ENCODE assay signal across 20 cellular contexts in genomic region chr3:24372559-24373197, GRCh38.
"Had no signal": no experiment of that assay in that cellular context is flagged by ENCODE, and none has a peak within 500 bp of the region (broad histone marks: within the 10 kb centered on the region; RNA-seq: fewer than 3 reads in every experiment).

No MANE protein-coding gene starts in this region.

- H3K27ac ChIP-seq: ovary, thyroid gland had no signal

- H3K27me3 Mint-ChIP-seq: activated CD4-positive, alpha-beta memory T cell treated with anti-CD3 and anti-CD28 coated beads, Interleukin-2, amount 10 ng/mL, durations not matched to agents 7 days and 5 days; activated CD8-positive, alpha-beta memory T cell treated with anti-CD3 and anti-CD28 coated beads, Interleukin-2, amount 10 ng/mL, durations not matched to agents 7 days and 5 days; activated T-helper 17 cell treated with anti-CD3 and anti-CD28 coated beads, Interleukin-2, amount 50 U/mL, for 72 hours; naive B cell had no signal

- H3K4me2 ChIP-seq: SK-N-SH had no signal

- H3K4me1 Mint-ChIP-seq: activated CD4-positive, alpha-beta memory T cell treated with anti-CD3 and anti-CD28 coated beads, Interleukin-2, amount 10 ng/mL, durations not matched to agents 7 days and 5 days; activated CD8-positive, alpha-beta memory T cell treated with anti-CD3 and anti-CD28 coated beads, Interleukin-2, amount 10 ng/mL, durations not matched to agents 7 days and 5 days; activated T-helper 17 cell treated with anti-CD3 and anti-CD28 coated beads, Interleukin-2, amount 50 U/mL, for 72 hours had no signal

- H3K27me3 ChIP-seq: breast epithelium, ovary, thyroid gland had no signal

- H3K9ac ChIP-seq: SK-N-SH had no signal

- H3K9me3 ChIP-seq: breast epithelium, ovary, SK-N-SH, thyroid gland had no signal

- H3K4me3 Mint-ChIP-seq: activated CD4-positive, alpha-beta memory T cell treated with anti-CD3 and anti-CD28 coated beads, Interleukin-2, amount 10 ng/mL, durations not matched to agents 7 days and 5 days; activated CD8-positive, alpha-beta memory T cell treated with anti-CD3 and anti-CD28 coated beads, Interleukin-2, amount 10 ng/mL, durations not matched to agents 7 days and 5 days; activated naive CD4-positive, alpha-beta T cell treated with anti-CD3 and anti-CD28 coated beads for 36 hours; activated T-helper 17 cell treated with anti-CD3 and anti-CD28 coated beads, Interleukin-2, amount 50 U/mL, for 72 hours; naive B cell; T-helper 2 cell treated with Interferon-gamma antibody and Interleukin-4, amounts not matched to agents 5 μg/mL and 100 μg/mL, for 36 hours had no signal

- H3K4me3 ChIP-seq: breast epithelium, ovary, thyroid gland had no signal

- ATAC-seq: activated CD8-positive, alpha-beta memory T cell treated with anti-CD3 and anti-CD28 coated beads, Interleukin-2, amount 10 ng/mL, durations not matched to agents 7 days and 5 days; activated T-helper 17 cell treated with anti-CD3 and anti-CD28 coated beads, Interleukin-2, amount 50 U/mL, for 72 hours; esophagus mucosa had no signal

- H3K36me3 ChIP-seq: breast epithelium, ovary, thyroid gland had no signal

- DNase-seq: activated CD4-positive, alpha-beta memory T cell treated with anti-CD3 and anti-CD28 coated beads, Interleukin-2, amount 10 ng/mL, durations not matched to agents 7 days and 5 days; activated CD4-positive, alpha-beta T cell treated with anti-CD3 and anti-CD28 coated beads for 48 hours; activated CD4-positive, CD25-positive, alpha-beta regulatory T cell; activated CD8-positive, alpha-beta memory T cell treated with anti-CD3 and anti-CD28 coated beads, Interleukin-2, amount 10 ng/mL, durations not matched to agents 7 days and 5 days; activated naive CD4-positive, alpha-beta T cell treated with anti-CD3 and anti-CD28 coated beads for 36 hours; aorta; effector CD4-positive, alpha-beta T cell; hippocampal formation; naive B cell; ovary; SK-N-SH; stimulated activated CD4-positive, alpha-beta T cell treated with anti-CD3 and anti-CD28 coated beads, Interleukin-12 subunit alpha, Interleukin-12 subunit beta, amount 100 ng/mL, for 4 hours; stimulated activated CD4-positive, alpha-beta T cell treated with anti-CD3 and anti-CD28 coated beads, Interleukin-1b, Interleukin-23, amount 100 ng/mL, for 48 hours; stimulated activated CD8-positive, alpha-beta memory T cell treated with anti-CD3 and anti-CD28 coated beads, Interleukin-4, amount 100 ng/mL, for 48 hours; stimulated activated naive CD4-positive, alpha-beta T cell had no signal

- H3K36me3 Mint-ChIP-seq: activated CD8-positive, alpha-beta memory T cell treated with anti-CD3 and anti-CD28 coated beads, Interleukin-2, amount 10 ng/mL, durations not matched to agents 7 days and 5 days; naive B cell had no signal

- H3K27ac Mint-ChIP-seq: activated CD4-positive, alpha-beta memory T cell treated with anti-CD3 and anti-CD28 coated beads, Interleukin-2, amount 10 ng/mL, durations not matched to agents 7 days and 5 days; activated CD8-positive, alpha-beta memory T cell treated with anti-CD3 and anti-CD28 coated beads, Interleukin-2, amount 10 ng/mL, durations not matched to agents 7 days and 5 days; activated naive CD4-positive, alpha-beta T cell treated with anti-CD3 and anti-CD28 coated beads for 36 hours; activated T-helper 17 cell treated with anti-CD3 and anti-CD28 coated beads, Interleukin-2, amount 50 U/mL, for 72 hours; naive B cell; T-helper 2 cell treated with Interferon-gamma antibody and Interleukin-4, amounts not matched to agents 5 μg/mL and 100 μg/mL, for 36 hours had no signal

- H3K9me3 Mint-ChIP-seq: activated CD4-positive, alpha-beta memory T cell treated with anti-CD3 and anti-CD28 coated beads, Interleukin-2, amount 10 ng/mL, durations not matched to agents 7 days and 5 days; activated T-helper 17 cell treated with anti-CD3 and anti-CD28 coated beads, Interleukin-2, amount 50 U/mL, for 72 hours; naive B cell; T-helper 2 cell treated with Interferon-gamma antibody and Interleukin-4, amounts not matched to agents 5 μg/mL and 100 μg/mL, for 36 hours had no signal
